9 cellular contexts compared by ENCODE assay signal in genomic region chr2:38446418-38446817, GRCh38.
DNase-seq lines count a peak whose midpoint lies in the region; ATAC-seq and TF ChIP-seq lines count a peak whose summit lies in the region.
"Had no signal": no experiment of that assay in that cellular context is flagged by ENCODE, and none has a peak within 500 bp of the region (broad histone marks: within the 10 kb centered on the region; RNA-seq: fewer than 3 reads in every experiment).

No MANE protein-coding gene starts in this region.

- CTCF ChIA-PET in activated CD8-positive, alpha-beta T cell treated with anti-CD3 and anti-CD28 coated beads, Interleukin-2, amount 10 ng/mL, durations not matched to agents 7 days and 5 days (lab: Charles Lee), result interaction anchor here (1.9 kb wide), 1 partner anchor 41 kb away, joined by 4 read pairs; no protein-coding TSS in a partner anchor

- H3K27ac ChIP-seq in skin epidermis, result peak overlapping the region in 20 of 21 experiments; percentile 4 to 86 (median 76)

- ATAC-seq in HG02763 (IDR thresholded peaks at IDR 0.05; ENCODE audit: unreplicated experiment), result no peak
- ATAC-seq in activated CD8-positive, alpha-beta T cell treated with anti-CD3 and anti-CD28 coated beads, Interleukin-2, amount 10 ng/mL, durations not matched to agents 7 days and 5 days, result no peak

- intact Hi-C loops in activated T-helper 1 cell treated with anti-CD3 and anti-CD28 coated beads, Interleukin-12 subunit alpha, Interleukin-12 subunit beta, Interleukin-2, Interleukin-4 antibody, amounts not matched to agents 30 ng/mL and 10 ng/mL and 1 ng/mL, durations not matched to agents 14 hours and 24 hours and 36 hours (cut with micrococcal nuclease), result no loop called here

- no peaks in the 10 kb centered on the region for H3K27me3 ChIP-seq in HAP-1 (ENCODE audit: low read depth)

- H3K36me3 Mint-ChIP-seq in activated CD8-positive, alpha-beta T cell treated with anti-CD3 and anti-CD28 coated beads, Interleukin-2, amount 10 ng/mL, durations not matched to agents 7 days and 5 days (ENCODE audit: low read depth), result no peaks in the 10 kb centered on the region
- no peaks in the 10 kb centered on the region for H3K36me3 Mint-ChIP-seq in activated T-helper 1 cell treated with anti-CD3 and anti-CD28 coated beads, Interleukin-12 subunit alpha, Interleukin-12 subunit beta, Interleukin-2, Interleukin-4 antibody, amounts not matched to agents 30 ng/mL and 10 ng/mL and 1 ng/mL, durations not matched to agents 14 hours and 24 hours and 36 hours (ENCODE audit: low read depth)

- H3K9me3 ChIP-seq in HAP-1, result no peaks in the 10 kb centered on the region

- H3K4me3 ChIP-seq in HAP-1 (no peak overlapping the region), foreskin fibroblast (ENCODE audit: low read depth in 1 of 2, low read length in 2 of 2) (no peak overlapping the region), skin epidermis (peak overlapping the region in 5 of 7 experiments; percentile 1 to 33 (median 4))

- in situ Hi-C loops in HAP-1 (cut with MboI; ENCODE audit: low sequenced_read_pairs), result no loop called here
- in situ Hi-C loops in SK-MEL-5 (cut with HindIII; ENCODE audit: low pct_unique_long_range_greater_than_20kb, low sequenced_read_pairs), result no loop called here

- H3K4me3 Mint-ChIP-seq in activated CD8-positive, alpha-beta T cell treated with anti-CD3 and anti-CD28 coated beads, Interleukin-2, amount 10 ng/mL, durations not matched to agents 7 days and 5 days, result no peak overlapping the region
- H3K4me3 Mint-ChIP-seq in activated T-helper 1 cell treated with anti-CD3 and anti-CD28 coated beads, Interleukin-12 subunit alpha, Interleukin-12 subunit beta, Interleukin-2, Interleukin-4 antibody, amounts not matched to agents 30 ng/mL and 10 ng/mL and 1 ng/mL, durations not matched to agents 14 hours and 24 hours and 36 hours, result no peak overlapping the region
- H3K4me3 Mint-ChIP-seq: activated naive CD4-positive, alpha-beta T cell treated with anti-CD3 and anti-CD28 coated beads for 36 hours had no signal

- no peaks in the 10 kb centered on the region for H3K36me3 ChIP-seq in HAP-1 (replicated peaks)

- peak; percentile 15 for TF ChIP-seq CTCF in foreskin fibroblast (IDR thresholded peaks at IDR 0.05; ENCODE audit: low read depth, low read length)

- peak; percentile 44 to 51 for DNase-seq in HAP-1 (ENCODE audit: low spot score in 2 of 2)
- DNase-seq in SK-MEL-5 (ENCODE audit: low read depth, low spot score), result peak; percentile 61
- peak; percentile 11 to 40 for DNase-seq in foreskin fibroblast
- no peak for DNase-seq in activated CD8-positive, alpha-beta T cell treated with anti-CD3 and anti-CD28 coated beads, Interleukin-2, amount 10 ng/mL, durations not matched to agents 7 days and 5 days
- no peak for DNase-seq in activated T-helper 1 cell treated with anti-CD3 and anti-CD28 coated beads, Interleukin-12 subunit alpha, Interleukin-12 subunit beta, Interleukin-2, Interleukin-4 antibody, amounts not matched to agents 30 ng/mL and 10 ng/mL and 1 ng/mL, durations not matched to agents 14 hours and 24 hours and 36 hours (ENCODE audit: low spot score)
- DNase-seq: activated naive CD4-positive, alpha-beta T cell treated with anti-CD3 and anti-CD28 coated beads for 36 hours; NCI-H187 treated with DMSO at 0.1 percent for 48 hours had no signal

- H3K9me3 Mint-ChIP-seq in activated CD8-positive, alpha-beta T cell treated with anti-CD3 and anti-CD28 coated beads, Interleukin-2, amount 10 ng/mL, durations not matched to agents 7 days and 5 days (ENCODE audit: insufficient read depth), result no peaks in the 10 kb centered on the region
- no peaks in the 10 kb centered on the region for H3K9me3 Mint-ChIP-seq in activated T-helper 1 cell treated with anti-CD3 and anti-CD28 coated beads, Interleukin-12 subunit alpha, Interleukin-12 subunit beta, Interleukin-2, Interleukin-4 antibody, amounts not matched to agents 30 ng/mL and 10 ng/mL and 1 ng/mL, durations not matched to agents 14 hours and 24 hours and 36 hours
- H3K9me3 Mint-ChIP-seq: activated naive CD4-positive, alpha-beta T cell treated with anti-CD3 and anti-CD28 coated beads for 36 hours had no signal

- H3K4me1 Mint-ChIP-seq in activated CD8-positive, alpha-beta T cell treated with anti-CD3 and anti-CD28 coated beads, Interleukin-2, amount 10 ng/mL, durations not matched to agents 7 days and 5 days (ENCODE audit: low read depth), result no peaks in the 10 kb centered on the region
- no peaks in the 10 kb centered on the region for H3K4me1 Mint-ChIP-seq in activated T-helper 1 cell treated with anti-CD3 and anti-CD28 coated beads, Interleukin-12 subunit alpha, Interleukin-12 subunit beta, Interleukin-2, Interleukin-4 antibody, amounts not matched to agents 30 ng/mL and 10 ng/mL and 1 ng/mL, durations not matched to agents 14 hours and 24 hours and 36 hours (ENCODE audit: low read depth)

- H3K27ac Mint-ChIP-seq in activated CD8-positive, alpha-beta T cell treated with anti-CD3 and anti-CD28 coated beads, Interleukin-2, amount 10 ng/mL, durations not matched to agents 7 days and 5 days, result no peak overlapping the region
- no peak overlapping the region for H3K27ac Mint-ChIP-seq in activated T-helper 1 cell treated with anti-CD3 and anti-CD28 coated beads, Interleukin-12 subunit alpha, Interleukin-12 subunit beta, Interleukin-2, Interleukin-4 antibody, amounts not matched to agents 30 ng/mL and 10 ng/mL and 1 ng/mL, durations not matched to agents 14 hours and 24 hours and 36 hours
- H3K27ac Mint-ChIP-seq: activated naive CD4-positive, alpha-beta T cell treated with anti-CD3 and anti-CD28 coated beads for 36 hours had no signal

- peaks cover 31% of the 10 kb centered on the region for H3K4me1 ChIP-seq in HAP-1

- POLR2A ChIA-PET in activated CD8-positive, alpha-beta T cell treated with anti-CD3 and anti-CD28 coated beads, Interleukin-2, amount 10 ng/mL, durations not matched to agents 7 days and 5 days (lab: Charles Lee), result no interaction called here

- H3K27me3 Mint-ChIP-seq in activated CD8-positive, alpha-beta T cell treated with anti-CD3 and anti-CD28 coated beads, Interleukin-2, amount 10 ng/mL, durations not matched to agents 7 days and 5 days (ENCODE audit: low read depth), result peaks cover 9% of the 10 kb centered on the region
- H3K27me3 Mint-ChIP-seq in activated T-helper 1 cell treated with anti-CD3 and anti-CD28 coated beads, Interleukin-12 subunit alpha, Interleukin-12 subunit beta, Interleukin-2, Interleukin-4 antibody, amounts not matched to agents 30 ng/mL and 10 ng/mL and 1 ng/mL, durations not matched to agents 14 hours and 24 hours and 36 hours (ENCODE audit: insufficient read depth), result peaks cover 20% of the 10 kb centered on the region

Comparison
In these comparisons a context has a peak if more than half of its experiments do, and no peak if none do; other contexts are left out.
1. DNase-seq: peak in HAP-1 (2 of 2), SK-MEL-5 (single experiment) and foreskin fibroblast (2 of 2); none in activated CD8-positive, alpha-beta T cell treated with anti-CD3 and anti-CD28 coated beads, Interleukin-2, amount 10 ng/mL, durations not matched to agents 7 days and 5 days (single experiment) and activated T-helper 1 cell treated with anti-CD3 and anti-CD28 coated beads, Interleukin-12 subunit alpha, Interleukin-12 subunit beta, Interleukin-2, Interleukin-4 antibody, amounts not matched to agents 30 ng/mL and 10 ng/mL and 1 ng/mL, durations not matched to agents 14 hours and 24 hours and 36 hours (single experiment).
2. H3K4me3 ChIP-seq: peak in skin epidermis (5 of 7); none in HAP-1 (single experiment) and foreskin fibroblast (0 of 2).